In genomic region chr16:85444879-85445778, GRCh38 we compare ENCODE assay signal across 9 cellular contexts.
DNase-seq lines count a peak whose midpoint lies in the region; ATAC-seq and TF ChIP-seq lines count a peak whose summit lies in the region.
"Had no signal": no experiment of that assay in that cellular context is flagged by ENCODE, and none has a peak within 500 bp of the region (broad histone marks: within the 10 kb centered on the region; RNA-seq: fewer than 3 reads in every experiment).

No MANE protein-coding gene starts in this region.

- H3K36me3 ChIP-seq in WERI-Rb-1 (peaks cover 11% of the 10 kb centered on the region), parathyroid adenoma (ENCODE audit: control insufficient read depth, insufficient read depth, low read length) (no peaks in the 10 kb centered on the region)

- H3K27me3 Mint-ChIP-seq in H9 (ENCODE audit: low read depth), result peaks cover 11% of the 10 kb centered on the region

- H3K56ac ChIP-seq in H9 (ENCODE audit: insufficient read length, low read depth, low read length), result no peak overlapping the region

- no peak overlapping the region for H2AK5ac ChIP-seq in H9 (ENCODE audit: insufficient read length, low read length)

- H3K9me3 ChIP-seq in H9 (ENCODE audit: control insufficient read depth, low read depth, low read length) (no peaks in the 10 kb centered on the region), WERI-Rb-1 (ENCODE audit: severe bottlenecking) (no peaks in the 10 kb centered on the region), parathyroid adenoma (ENCODE audit: control insufficient read depth, low read length) (no peaks in the 10 kb centered on the region)

- H3K4me1 Mint-ChIP-seq in H9, result peaks cover 18 to 33% of the 10 kb centered on the region in 2 experiments

- no peak overlapping the region for H4K5ac ChIP-seq in H9 (ENCODE audit: insufficient read length, low read depth, low read length)

- H3T11ph ChIP-seq in H9 (ENCODE audit: low read length), result no peak overlapping the region

- H3K79me2 ChIP-seq in H9 (ENCODE audit: insufficient read depth, low read length), result no peaks in the 10 kb centered on the region
- peaks cover 5% of the 10 kb centered on the region for H3K79me2 ChIP-seq in parathyroid adenoma

- no peak overlapping the region for H3K27ac Mint-ChIP-seq in H9

- peak overlapping the region in 1 of 2 experiments; percentile 14; a peak in 1 of 5 replicates for H3K4me3 Mint-ChIP-seq in H9

- H3K79me1 ChIP-seq in H9 (ENCODE audit: insufficient read depth, low read depth, low read length, poor library complexity, severe bottlenecking), result no peaks in the 10 kb centered on the region

- no peak overlapping the region for H2BK15ac ChIP-seq in H9 (ENCODE audit: low read depth, low read length)

- H2BK120ac ChIP-seq in H9 (ENCODE audit: low read depth, low read length, poor library complexity, severe bottlenecking), result no peak overlapping the region

- no peaks in the 10 kb centered on the region for H3K9me3 Mint-ChIP-seq in H9

- no peak overlapping the region for H2BK5ac ChIP-seq in H9 (ENCODE audit: insufficient read length, low read length)

- H4K91ac ChIP-seq in H9 (ENCODE audit: insufficient read length, low read depth, low read length), result no peak overlapping the region

- H3K4me2 ChIP-seq in H9 (ENCODE audit: insufficient read depth, insufficient read length, low read length) (no peak overlapping the region), parathyroid adenoma (ENCODE audit: low read length) (no peak overlapping the region)

- TF ChIP-seq CTCF in H9 (conservative IDR thresholded peaks at IDR 0.05) (peak; percentile 36; the same call in 2 of the 3 replicates), WERI-Rb-1 (IDR thresholded peaks at IDR 0.05; ENCODE audit: low read depth, low read length) (0 out of 2 replicates have a peak, but pooled peaks have one; percentile 14), parathyroid adenoma (IDR thresholded peaks at IDR 0.05) (peak; percentile 18)

- H2AFZ ChIP-seq in H9 (ENCODE audit: low read length), result no peak overlapping the region
- H2AFZ ChIP-seq in parathyroid adenoma, result peak overlapping the region; percentile 50

- H3K4me3 ChIP-seq in WERI-Rb-1 (ENCODE audit: low read depth, low read length) (no peak overlapping the region), parathyroid adenoma (ENCODE audit: low read depth, low read length) (no peak overlapping the region)

- H3K23ac ChIP-seq in H9 (ENCODE audit: insufficient read length, low read depth, low read length), result no peak overlapping the region

- H3K27me3 ChIP-seq in H9 (ENCODE audit: insufficient read depth, low read length) (no peaks in the 10 kb centered on the region), WERI-Rb-1 (ENCODE audit: insufficient read depth, low read depth, severe bottlenecking) (no peaks in the 10 kb centered on the region), parathyroid adenoma (ENCODE audit: control insufficient read depth, insufficient read depth, low read length) (no peaks in the 10 kb centered on the region)

- H3K36me3 Mint-ChIP-seq in H9 (ENCODE audit: insufficient read depth in 1 of 3, low read depth in 3 of 3), result no peaks in the 10 kb centered on the region; a peak in 2 of 7 replicates

- no peak overlapping the region; the same call in 1 of the 2 replicates for H3K14ac ChIP-seq in H9 (ENCODE audit: insufficient read depth, low read length)

- H3K4me1 ChIP-seq in H9 (ENCODE audit: insufficient read depth, low read length) (peaks cover 1% of the 10 kb centered on the region; the same call in 1 of the 2 replicates), parathyroid adenoma (peaks cover 27% of the 10 kb centered on the region)

- no peak overlapping the region for H2BK20ac ChIP-seq in H9 (ENCODE audit: low read depth, low read length, poor library complexity, severe bottlenecking)

- no peaks in the 10 kb centered on the region for H3K23me2 ChIP-seq in H9 (ENCODE audit: insufficient read length, low read depth, low read length, poor library complexity, severe bottlenecking)

- H3K18ac ChIP-seq in H9 (ENCODE audit: insufficient read length, low read depth, low read length), result no peak overlapping the region

- ATAC-seq in HG03565 (IDR thresholded peaks at IDR 0.05; ENCODE audit: unreplicated experiment) (no peak), HG02678 (IDR thresholded peaks at IDR 0.05; ENCODE audit: unreplicated experiment) (no peak), HG02571 (IDR thresholded peaks at IDR 0.05; ENCODE audit: unreplicated experiment) (no peak), GM21515 (IDR thresholded peaks at IDR 0.05; ENCODE audit: unreplicated experiment) (no peak)

- H4K8ac ChIP-seq in H9 (replicated peaks; ENCODE audit: insufficient read length, low read depth, low read length), result no peak overlapping the region

- H2BK12ac ChIP-seq in H9 (ENCODE audit: insufficient read length, low read depth, low read length), result no peak overlapping the region

- WGBS in H9 (ENCODE audit: extremely low coverage, insufficient read length, low lambda C conversion rate), result no CpG with 5 or more reads among the region's 41 CpGs

- H3K9ac ChIP-seq in H9 (ENCODE audit: extremely low read depth, insufficient read length, low read length) (no peak overlapping the region), parathyroid adenoma (no peak overlapping the region)

- H4K20me1 ChIP-seq in H9 (ENCODE audit: control insufficient read depth, insufficient read depth, insufficient read length), result peaks cover 6% of the 10 kb centered on the region

- no peak overlapping the region for H3K4ac ChIP-seq in H9 (ENCODE audit: low read depth, low read length)

- H3K27ac ChIP-seq in H9 (ENCODE audit: insufficient read length, low read depth, low read length) (no peak overlapping the region), WERI-Rb-1 (peak overlapping the region; percentile 93), parathyroid adenoma (peak overlapping the region; percentile 71)

- DNase-seq in H9, result peak; percentile 68
- DNase-seq in NCI-H2107 treated with DMSO at 0.1 percent for 48 hours (lab: John Stamatoyannopoulos, UW; ENCODE audit: unreplicated experiment), result peak; percentile 95
- DNase-seq in WERI-Rb-1, result peak; percentile 71
- DNase-seq: stimulated activated CD4-positive, alpha-beta T cell treated with anti-CD3 and anti-CD28 coated beads, Interleukin-4, amount 100 ng/mL, for 4 hours had no signal
